In genomic region chr1:223137402-223138100, GRCh38 we compare ENCODE assay signal across 12 cellular contexts. TPM values are rescaled to one million over a fixed set of nuclear protein-coding genes. Genes with fewer than 3 reads are reported as not detected.
A peak's percentile ranks its signal among the peaks of the same experiment; 100 is the strongest.
DNase-seq lines count a peak whose midpoint lies in the region; ATAC-seq and TF ChIP-seq lines count a peak whose summit lies in the region.
"Had no signal": no experiment of that assay in that cellular context is flagged by ENCODE, and none has a peak within 500 bp of the region (broad histone marks: within the 10 kb centered on the region; RNA-seq: fewer than 3 reads in every experiment).

No MANE protein-coding gene starts in this region.

- H3K4me3 ChIP-seq in HL-60 (replicated peaks; ENCODE audit: insufficient read depth, low read length) (no peak overlapping the region), body of pancreas (no peak overlapping the region), right cardiac atrium (ENCODE audit: low read length) (no peak overlapping the region), spleen (peak overlapping the region in 1 of 8 donors; percentile 5)

- H3K9me3 ChIP-seq in body of pancreas (no peaks in the 10 kb centered on the region), right cardiac atrium (ENCODE audit: control insufficient read depth, low read length) (no peaks in the 10 kb centered on the region), spleen (no peaks in the 10 kb centered on the region)

- H3K27ac ChIP-seq in HL-60 (replicated peaks): no peak overlapping the region
- H3K27ac ChIP-seq in body of pancreas: peak overlapping the region in 1 of 4 donors; percentile 59
- H3K27ac ChIP-seq in right cardiac atrium (ENCODE audit: low read length): peak overlapping the region; percentile 59
- H3K27ac ChIP-seq in spleen: peak overlapping the region in 5 of 8 donors; percentile 5 to 84 (median 65)

- H3K4me1 ChIP-seq in body of pancreas (peaks cover 51% of the 10 kb centered on the region), right cardiac atrium (ENCODE audit: control insufficient read depth, insufficient read depth, low read length) (peaks cover 5% of the 10 kb centered on the region), spleen (peaks cover 4 to 73% (median 28%) of the 10 kb centered on the region in 6 donors)

- DNase-seq in HL-60 (ENCODE audit: low read depth in 1 of 2, low spot score in 1 of 2) (peak; percentile 37 to 65), body of pancreas (peak in 3 of 4 donors; percentile 25 to 73 (median 57)), right cardiac atrium (no peak), spleen (no peak), SK-N-DZ (ENCODE audit: low spot score) (no peak), NK-92 (lab: John Stamatoyannopoulos, UW; ENCODE audit: unreplicated experiment) (no peak)
- no peak for DNase-seq in activated T-cell treated with anti-CD3 and anti-CD28 coated beads, Interleukin-2, amount 50 U/mL, for 48 hours
- no peak for DNase-seq in activated CD4-positive, alpha-beta T cell treated with anti-CD3 and anti-CD28 coated beads, Interleukin-2, amount 10 ng/mL, durations not matched to agents 24 days and 14 days
- DNase-seq: activated T-cell treated with anti-CD3 and anti-CD28 coated beads, Interleukin-2, amount 50 U/mL, for 72 hours; DND-41; effector memory CD4-positive, alpha-beta T cell; naive B cell had no signal

- H3K9me3 Mint-ChIP-seq in activated CD4-positive, alpha-beta T cell treated with anti-CD3 and anti-CD28 coated beads, Interleukin-2, amount 10 ng/mL, durations not matched to agents 24 days and 14 days: no peaks in the 10 kb centered on the region
- H3K9me3 Mint-ChIP-seq: activated T-cell treated with anti-CD3 and anti-CD28 coated beads, Interleukin-2, amount 50 U/mL, for 72 hours had no signal

- H3K36me3 ChIP-seq in body of pancreas (replicated peaks in 1 of 2; ENCODE audit: insufficient read depth in 1 of 2, low read depth in 2 of 2) (no peaks in the 10 kb centered on the region), spleen (no peaks in the 10 kb centered on the region)

- TF ChIP-seq POLR2A in body of pancreas (IDR thresholded peaks at IDR 0.05): no peak
- no peak for TF ChIP-seq POLR2A in spleen (IDR thresholded peaks at IDR 0.05)

- no peak for TF ChIP-seq CTCF in HL-60 (IDR thresholded peaks at IDR 0.05; ENCODE audit: insufficient read depth, low read length)
- TF ChIP-seq CTCF in body of pancreas (IDR thresholded peaks at IDR 0.05): no peak
- TF ChIP-seq CTCF in spleen (IDR thresholded peaks at IDR 0.05 in 8 of 11, conservative IDR thresholded peaks at IDR 0.05 in 3 of 11): no peak

- H3K27me3 Mint-ChIP-seq in activated CD4-positive, alpha-beta T cell treated with anti-CD3 and anti-CD28 coated beads, Interleukin-2, amount 10 ng/mL, durations not matched to agents 24 days and 14 days: peaks cover 44% of the 10 kb centered on the region

- H3K36me3 Mint-ChIP-seq in activated CD4-positive, alpha-beta T cell treated with anti-CD3 and anti-CD28 coated beads, Interleukin-2, amount 10 ng/mL, durations not matched to agents 24 days and 14 days (ENCODE audit: low read depth): no peaks in the 10 kb centered on the region

- no peak overlapping the region for H3K27ac Mint-ChIP-seq in activated CD4-positive, alpha-beta T cell treated with anti-CD3 and anti-CD28 coated beads, Interleukin-2, amount 10 ng/mL, durations not matched to agents 24 days and 14 days
- H3K27ac Mint-ChIP-seq: naive B cell had no signal

- 71 to 74% methylated on average over 2 of the region's 2 CpGs for WGBS in body of pancreas, 2 donors
- WGBS in right cardiac atrium: 91% methylated on average over 2 of the region's 2 CpGs
- WGBS in spleen, 5 donors: 80 to 98% (median 92%) methylated on average over 2 of the region's 2 CpGs

- intact Hi-C loops in body of pancreas (cut with DNase I) (no loop called here), right cardiac atrium (cut with DNase I) (loop anchor here in 3 of 4 donors (5.0 to 10.0 kb wide), 3 partner anchors 47 to 545 kb away; no protein-coding TSS in a partner anchor), spleen (cut with DNase I; ENCODE audit: low total_unique reads) (no loop called here)
- intact Hi-C loops in activated CD4-positive, alpha-beta T cell treated with anti-CD3 and anti-CD28 coated beads, Interleukin-2, amount 10 ng/mL, durations not matched to agents 24 days and 14 days (cut with micrococcal nuclease): no loop called here

- ATAC-seq in body of pancreas (peak; percentile 57), right cardiac atrium (peak; percentile 56 to 62)
- ATAC-seq: activated T-cell treated with anti-CD3 and anti-CD28 coated beads, Interleukin-2, amount 50 U/mL, for 72 hours had no signal

- H3K4me3 Mint-ChIP-seq in activated CD4-positive, alpha-beta T cell treated with anti-CD3 and anti-CD28 coated beads, Interleukin-2, amount 10 ng/mL, durations not matched to agents 24 days and 14 days: no peak overlapping the region
- H3K4me3 Mint-ChIP-seq: activated T-cell treated with anti-CD3 and anti-CD28 coated beads, Interleukin-2, amount 50 U/mL, for 72 hours; naive B cell had no signal

- H3K27me3 ChIP-seq in HL-60 (ENCODE audit: insufficient read depth, poor library complexity, severe bottlenecking) (peaks cover 2% of the 10 kb centered on the region), body of pancreas (no peaks in the 10 kb centered on the region), right cardiac atrium (ENCODE audit: control insufficient read depth, insufficient read depth) (no peaks in the 10 kb centered on the region), spleen (replicated peaks in 1 of 7) (peaks cover 0 to 28% (median 0%) of the 10 kb centered on the region in 7 donors)

- H3K4me1 Mint-ChIP-seq in activated CD4-positive, alpha-beta T cell treated with anti-CD3 and anti-CD28 coated beads, Interleukin-2, amount 10 ng/mL, durations not matched to agents 24 days and 14 days: peaks cover under 1% of the 10 kb centered on the region

RNA-seq across cellular contexts. Expression of gene TLR5, which starts 5.5 kb away (rescaled TPM):
- total RNA-seq in body of pancreas (10 to 100 TPM in 1 of 2 donors, 1 to 10 TPM in 1; 8.2 to 10.1 TPM), right cardiac atrium (1 to 10 TPM; 2.0 to 6.8 (median 5.8) TPM), spleen (10 to 100 TPM in 6 of 7 donors, 1 to 10 TPM in 1; 9.4 to 28.2 (median 15.3) TPM)
- polyA plus RNA-seq in right cardiac atrium (1.9 TPM), spleen (1 to 10 TPM; 1.0 to 1.6 (median 1.2) TPM)
- polyA plus RNA-seq in SK-N-DZ (2014; cell fraction: cytosol; rRNA removed): not detected in 2 replicates
- not detected in 2 replicates for polyA plus RNA-seq in SK-N-DZ (2014; cell fraction: nucleus; rRNA removed)
- total RNA-seq in activated CD4-positive, alpha-beta T cell treated with anti-CD3 and anti-CD28 coated beads, Interleukin-2, amount 10 ng/mL, durations not matched to agents 24 days and 14 days: 0.09 TPM in 1 of 2 replicates, not detected in the other

Comparison
In these comparisons a context has a peak if more than half of its experiments do, and no peak if none do; other contexts are left out.
1. DNase-seq: peak in HL-60 (2 of 2) and body of pancreas (3 of 4); none in right cardiac atrium (0 of 3), spleen (single experiment), activated T-cell treated with anti-CD3 and anti-CD28 coated beads, Interleukin-2, amount 50 U/mL, for 48 hours (0 of 2), SK-N-DZ (single experiment), activated CD4-positive, alpha-beta T cell treated with anti-CD3 and anti-CD28 coated beads, Interleukin-2, amount 10 ng/mL, durations not matched to agents 24 days and 14 days (single experiment) and NK-92 (single experiment).
2. intact Hi-C loops: an anchor here in right cardiac atrium (5.0 to 10.0 kb wide); none called in body of pancreas, spleen and activated CD4-positive, alpha-beta T cell treated with anti-CD3 and anti-CD28 coated beads, Interleukin-2, amount 10 ng/mL, durations not matched to agents 24 days and 14 days.